25 cellular contexts compared by ENCODE assay signal in genomic region chr15:47401427-47401826, GRCh38.
"Had no signal": no experiment of that assay in that cellular context is flagged by ENCODE, and none has a peak within 500 bp of the region (broad histone marks: within the 10 kb centered on the region; RNA-seq: fewer than 3 reads in every experiment).

No MANE protein-coding gene starts in this region.

- H3K36me3 ChIP-seq: neural progenitor cell, ovary, right lobe of liver, sigmoid colon, stomach, thoracic aorta, thyroid gland, tibial nerve, upper lobe of left lung, uterus had no signal

- H3K4me2 ChIP-seq: neural progenitor cell had no signal

- H3K27me3 ChIP-seq: neural progenitor cell, ovary, right lobe of liver, sigmoid colon, stomach, thyroid gland, tibial nerve, upper lobe of left lung, uterus had no signal

- ATAC-seq: natural killer cell; psoas muscle; right cardiac atrium; right lobe of liver; stimulated activated effector memory CD8-positive, alpha-beta T cell treated with anti-CD3 and anti-CD28 coated beads, Interleukin-12 subunit alpha, Interleukin-12 subunit beta, amount 100 ng/mL, for 72 hours; stimulated activated naive B cell treated with anti-CD40 and anti-IgM and Interleukin-4, amounts not matched to agents 10 μg/mL and 1 μg/mL and 100 μg/mL, for 72 hours had no signal

- DNase-seq: natural killer cell; occipital lobe; ovary; posterior cingulate gyrus; psoas muscle; right cardiac atrium; right lobe of liver; sigmoid colon; small intestine; stimulated activated CD4-positive, alpha-beta T cell treated with anti-CD3 and anti-CD28 coated beads, Interleukin-15, amount 100 ng/mL, for 24 hours; stimulated activated CD4-positive, alpha-beta T cell treated with anti-CD3 and anti-CD28 coated beads, Interleukin-2, amount 100 ng/mL, for 24 hours; stimulated activated CD4-positive, alpha-beta T cell treated with anti-CD3 and anti-CD28 coated beads, Interleukin-2, amount 100 ng/mL, for 48 hours; stimulated activated CD4-positive, alpha-beta T cell treated with anti-CD3 and anti-CD28 coated beads, Interleukin-4, amount 100 ng/mL, for 24 hours; stimulated activated naive B cell treated with anti-CD40 and anti-IgM and Interleukin-4, amounts not matched to agents 10 μg/mL and 1 μg/mL and 100 μg/mL, for 72 hours; stimulated activated naive CD4-positive, alpha-beta T cell treated with Interleukin-2 at 50 U/mL for 16 hours; stomach; thyroid gland; trophoblast cell; upper lobe of left lung; uterus had no signal

- H2AFZ ChIP-seq: neural progenitor cell, parathyroid adenoma had no signal

- H3K4me1 ChIP-seq: psoas muscle, right lobe of liver, stomach, thyroid gland, upper lobe of left lung, uterus had no signal

- H3K9ac ChIP-seq: neural progenitor cell, parathyroid adenoma had no signal

- H3K27ac ChIP-seq: neural progenitor cell, ovary, parathyroid adenoma, psoas muscle, right lobe of liver, sigmoid colon, stomach, thoracic aorta, thyroid gland, tibial nerve, upper lobe of left lung, uterus had no signal

- H3K4me3 ChIP-seq: neural progenitor cell, ovary, psoas muscle, right lobe of liver, sigmoid colon, stomach, thoracic aorta, thyroid gland, tibial nerve, upper lobe of left lung, uterus had no signal

- H3K9me3 ChIP-seq: ovary, psoas muscle, right lobe of liver, sigmoid colon, stomach, thoracic aorta, thyroid gland, tibial nerve, upper lobe of left lung, uterus had no signal

- H3K79me2 ChIP-seq: parathyroid adenoma had no signal
